ENCODE assay signal across 14 cellular contexts in the genomic region with DNA sequence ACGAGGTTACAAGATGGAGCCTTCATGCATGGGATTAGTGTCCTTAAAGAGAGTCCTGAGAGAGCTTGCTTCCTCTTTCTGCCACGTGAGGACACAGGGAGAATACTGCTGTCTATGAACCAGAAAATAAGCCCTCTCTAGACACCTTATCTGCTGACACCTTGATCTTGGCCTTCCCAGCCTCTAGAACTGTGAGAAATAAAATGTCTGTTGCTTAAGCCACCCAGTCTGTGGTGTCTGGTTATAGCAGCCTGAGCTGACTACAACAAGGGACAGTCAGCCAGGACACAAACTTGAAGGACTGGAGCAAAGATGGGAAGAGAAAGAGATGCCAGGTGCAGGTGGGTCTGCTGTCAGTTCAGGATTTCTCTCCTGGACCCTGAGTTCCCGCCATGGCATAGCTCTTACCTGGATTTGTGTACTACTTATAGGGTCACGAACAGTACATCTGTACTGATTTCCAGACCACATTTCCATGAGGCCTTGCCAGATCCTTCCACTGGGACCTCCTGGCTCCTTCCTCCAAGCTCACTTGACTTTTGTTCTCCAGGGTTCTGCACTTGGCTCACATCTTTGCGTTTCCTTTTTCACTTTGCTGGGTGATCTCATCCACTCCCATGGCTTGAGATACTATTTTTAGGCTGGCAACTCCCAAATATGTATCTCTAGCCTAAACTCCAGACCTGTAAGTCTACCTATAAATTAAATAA. TPM values are rescaled to one million over a fixed set of nuclear protein-coding genes. Genes with fewer than 3 reads are reported as not detected.
A peak's percentile ranks its signal among the peaks of the same experiment; 100 is the strongest.
DNase-seq lines count a peak whose midpoint lies in the region; ATAC-seq and TF ChIP-seq lines count a peak whose summit lies in the region.
"Had no signal": no experiment of that assay in that cellular context is flagged by ENCODE, and none has a peak within 500 bp of the region (broad histone marks: within the 10 kb centered on the region; RNA-seq: fewer than 3 reads in every experiment).

No MANE protein-coding gene starts in this region.

- peaks cover 16% of the 10 kb centered on the region for H3K9me1 ChIP-seq in IMR-90 (ENCODE audit: insufficient read depth, low read length)

- no peak overlapping the region for H2AFZ ChIP-seq in IMR-90 (replicated peaks; ENCODE audit: low read length, poor library complexity)

- no peak overlapping the region for H2BK5ac ChIP-seq in IMR-90 (ENCODE audit: low read depth, low read length, poor library complexity, severe bottlenecking)

- H3K9ac ChIP-seq in IMR-90 (ENCODE audit: low read depth, low read length) = no peak overlapping the region

- intact Hi-C loops in IMR-90 (cut with micrococcal nuclease) = no loop called here
- intact Hi-C loops in body of pancreas (cut with DNase I) = no loop called here
- intact Hi-C loops in right cardiac atrium (cut with DNase I) = no loop called here
- intact Hi-C loops in testis (cut with DNase I; ENCODE audit: low total_unique reads) = no loop called here

- TF ChIP-seq RAD21 in IMR-90 (IDR thresholded peaks at IDR 0.05; ENCODE audit: low read length) = no peak

- peak overlapping the region; percentile 1; the same call in 1 of the 2 replicates for H2AK5ac ChIP-seq in IMR-90 (ENCODE audit: low read depth, low read length)

- CTCF ChIA-PET in IMR-90 (lab: Yijun Ruan, JAX) = no interaction called here
- CTCF ChIA-PET in activated CD8-positive, alpha-beta memory T cell treated with anti-CD3 and anti-CD28 coated beads, Interleukin-2, amount 10 ng/mL, durations not matched to agents 7 days and 5 days (lab: Charles Lee) = interaction anchor here (1.3 kb wide), 1 partner anchor 9 kb away, joined by 4 read pairs; no protein-coding TSS in a partner anchor

- no peak overlapping the region for H3K4ac ChIP-seq in IMR-90 (ENCODE audit: low read depth, low read length)

- H3K4me3 ChIP-seq in IMR-90 (ENCODE audit: insufficient read depth, low read depth, low read length) = no peak overlapping the region
- H3K4me3 ChIP-seq in body of pancreas = no peak overlapping the region
- H3K4me3 ChIP-seq in right cardiac atrium (ENCODE audit: low read length) = no peak overlapping the region
- no peak overlapping the region for H3K4me3 ChIP-seq in testis
- H3K4me3 ChIP-seq: SJCRH30, thyroid gland had no signal

- no peak overlapping the region for H2AK9ac ChIP-seq in IMR-90 (replicated peaks; ENCODE audit: low read depth, low read length, poor library complexity)

- no peak overlapping the region for H4K8ac ChIP-seq in IMR-90 (ENCODE audit: low read depth in 2 of 2, low read length in 2 of 2)

- H3K27ac Mint-ChIP-seq in activated CD8-positive, alpha-beta memory T cell treated with anti-CD3 and anti-CD28 coated beads, Interleukin-2, amount 10 ng/mL, durations not matched to agents 7 days and 5 days = no peak overlapping the region

- in situ Hi-C loops in IMR-90 (cut with MboI; ENCODE audit: low sequenced_read_pairs) = no loop called here

- H3K27ac ChIP-seq in IMR-90 (ENCODE audit: insufficient read depth, low read length) = no peak overlapping the region
- H3K27ac ChIP-seq in body of pancreas = peak overlapping the region in 2 of 4 donors; percentile 15 to 27
- peak overlapping the region; percentile 66 for H3K27ac ChIP-seq in right cardiac atrium (ENCODE audit: low read length)
- H3K27ac ChIP-seq in testis = peak overlapping the region in 1 of 2 donors; percentile 36
- H3K27ac ChIP-seq: SJCRH30 had no signal

- H2BK120ac ChIP-seq in IMR-90 (ENCODE audit: low read depth, low read length) = no peak overlapping the region

- no TSS peak for BruUV-seq in IMR-90 (replicated peaks; lab: Mats Ljungman, UMichigan)

- no peak for TF ChIP-seq CTCF in IMR-90 (conservative IDR thresholded peaks at IDR 0.05; ENCODE audit: low read depth, low read length)
- no peak for TF ChIP-seq CTCF in body of pancreas (IDR thresholded peaks at IDR 0.05)
- no peak for TF ChIP-seq CTCF in testis (IDR thresholded peaks at IDR 0.05)

- TF ChIP-seq POLR2A in IMR-90 (IDR thresholded peaks at IDR 0.05; ENCODE audit: low read depth, low read length) (no peak), body of pancreas (IDR thresholded peaks at IDR 0.05) (no peak), testis (IDR thresholded peaks at IDR 0.05) (no peak)

- H3K4me1 Mint-ChIP-seq in activated CD8-positive, alpha-beta memory T cell treated with anti-CD3 and anti-CD28 coated beads, Interleukin-2, amount 10 ng/mL, durations not matched to agents 7 days and 5 days = no peaks in the 10 kb centered on the region

- no peaks in the 10 kb centered on the region for H3K36me3 Mint-ChIP-seq in activated CD8-positive, alpha-beta memory T cell treated with anti-CD3 and anti-CD28 coated beads, Interleukin-2, amount 10 ng/mL, durations not matched to agents 7 days and 5 days
- H3K36me3 Mint-ChIP-seq: CD14-positive monocyte had no signal

- H3K9me3 Mint-ChIP-seq in activated CD8-positive, alpha-beta memory T cell treated with anti-CD3 and anti-CD28 coated beads, Interleukin-2, amount 10 ng/mL, durations not matched to agents 7 days and 5 days (ENCODE audit: low read depth) = no peaks in the 10 kb centered on the region

- no peak overlapping the region; the same call in 1 of the 2 replicates for H3K14ac ChIP-seq in IMR-90 (replicated peaks; ENCODE audit: low read depth, low read length)

- no peak for ATAC-seq in IMR-90 (ENCODE audit: low read depth)
- ATAC-seq in body of pancreas = peak; percentile 46
- ATAC-seq in right cardiac atrium = peak; percentile 78 to 84
- no peak for ATAC-seq in activated CD8-positive, alpha-beta memory T cell treated with anti-CD3 and anti-CD28 coated beads, Interleukin-2, amount 10 ng/mL, durations not matched to agents 7 days and 5 days
- no peak for ATAC-seq in GM21786 (IDR thresholded peaks at IDR 0.05; ENCODE audit: unreplicated experiment)

- H4K91ac ChIP-seq in IMR-90 (ENCODE audit: insufficient read depth, low read depth, low read length) = no peak overlapping the region

- POLR2A ChIA-PET in IMR-90 (lab: Charles Lee; ENCODE audit: unreplicated experiment) = no interaction called here

- H3K56ac ChIP-seq in IMR-90 (ENCODE audit: extremely low read depth, insufficient read depth, low read length) = no peak overlapping the region

- H3K4me3 Mint-ChIP-seq in activated CD8-positive, alpha-beta memory T cell treated with anti-CD3 and anti-CD28 coated beads, Interleukin-2, amount 10 ng/mL, durations not matched to agents 7 days and 5 days = no peak overlapping the region
- H3K4me3 Mint-ChIP-seq: CD14-positive monocyte had no signal

- no peaks in the 10 kb centered on the region for H3K79me1 ChIP-seq in IMR-90 (ENCODE audit: low read depth in 1 of 2, low read length in 2 of 2)

- no peak overlapping the region for H4K5ac ChIP-seq in IMR-90 (ENCODE audit: low read depth, low read length)

- 0 out of 2 replicates have a peak overlapping the region, but pooled peaks have one; percentile 6 for H3K18ac ChIP-seq in IMR-90 (ENCODE audit: low read depth, low read length)

- H2BK20ac ChIP-seq in IMR-90 (ENCODE audit: low read depth, low read length) = peak overlapping the region; percentile 8; the same call in 1 of the 2 replicates

- dilution Hi-C loops in IMR-90 (cut with HindIII; ENCODE audit: low sequenced_read_pairs, unreplicated experiment) = no loop called here

- peaks cover 5% of the 10 kb centered on the region; the same call in 1 of the 2 replicates for H4K20me1 ChIP-seq in IMR-90 (ENCODE audit: insufficient read depth, low read length)

- H3K23ac ChIP-seq in IMR-90 (ENCODE audit: low read depth, low read length) = peak overlapping the region; percentile 8; the same call in 1 of the 2 replicates

- DNase-seq in IMR-90 = no peak
- DNase-seq in body of pancreas = no peak
- DNase-seq in right cardiac atrium = peak; percentile 36 to 59 (median 59)
- DNase-seq in testis = peak; percentile 52
- no peak for DNase-seq in activated CD8-positive, alpha-beta memory T cell treated with anti-CD3 and anti-CD28 coated beads, Interleukin-2, amount 10 ng/mL, durations not matched to agents 7 days and 5 days
- DNase-seq in iPS-NIHi7 (ENCODE audit: extremely low spot score) = no peak
- DNase-seq: activated CD8-positive, alpha-beta memory T cell treated with anti-CD3 and anti-CD28 coated beads for 24 hours; activated effector memory CD4-positive, alpha-beta T cell treated with anti-CD3 and anti-CD28 coated beads, Interleukin-2, amount 50 U/mL, for 16 hours; effector CD8-positive, alpha-beta T cell; NCI-H1092; SJCRH30; thyroid gland had no signal

- no peak overlapping the region for H3K4me2 ChIP-seq in IMR-90 (ENCODE audit: low read depth, low read length)

- H3K36me3 ChIP-seq in IMR-90 (ENCODE audit: control insufficient read depth, insufficient read depth, low read length) (no peaks in the 10 kb centered on the region), body of pancreas (replicated peaks in 1 of 2; ENCODE audit: insufficient read depth in 1 of 2, low read depth in 2 of 2) (no peaks in the 10 kb centered on the region), testis (ENCODE audit: low read depth, missing control alignments) (no peaks in the 10 kb centered on the region)
- H3K36me3 ChIP-seq: SJCRH30, thyroid gland had no signal

- H2BK15ac ChIP-seq in IMR-90 (ENCODE audit: low read depth, low read length) = peak overlapping the region; percentile 2; the same call in 1 of the 3 replicates

- H3K4me1 ChIP-seq in IMR-90 (ENCODE audit: control insufficient read depth, insufficient read depth, low read length) = peaks cover 18% of the 10 kb centered on the region
- peaks cover 42% of the 10 kb centered on the region for H3K4me1 ChIP-seq in body of pancreas
- H3K4me1 ChIP-seq in right cardiac atrium (ENCODE audit: control insufficient read depth, insufficient read depth, low read length) = peaks cover 9% of the 10 kb centered on the region
- H3K4me1 ChIP-seq in testis = peaks cover 16% of the 10 kb centered on the region

- H3K9me3 ChIP-seq in IMR-90 (ENCODE audit: control insufficient read depth, insufficient read depth, low read length) = no peaks in the 10 kb centered on the region
- H3K9me3 ChIP-seq in body of pancreas = no peaks in the 10 kb centered on the region
- H3K9me3 ChIP-seq in right cardiac atrium (ENCODE audit: control insufficient read depth, low read length) = no peaks in the 10 kb centered on the region
- no peaks in the 10 kb centered on the region for H3K9me3 ChIP-seq in testis
- H3K9me3 ChIP-seq: SJCRH30, thyroid gland had no signal

- H3K27me3 ChIP-seq in IMR-90 (ENCODE audit: control insufficient read depth, insufficient read depth, low read length) = no peaks in the 10 kb centered on the region; the same call in 1 of the 2 replicates
- H3K27me3 ChIP-seq in body of pancreas = no peaks in the 10 kb centered on the region
- no peaks in the 10 kb centered on the region for H3K27me3 ChIP-seq in right cardiac atrium (ENCODE audit: control insufficient read depth, insufficient read depth)
- no peaks in the 10 kb centered on the region for H3K27me3 ChIP-seq in testis
- H3K27me3 ChIP-seq: SJCRH30, thyroid gland had no signal

- WGBS in IMR-90 (ENCODE audit: extremely low coverage in 2 of 2, insufficient read length in 1 of 2), 2 experiments = 71% methylated on average over 3 of the region's 5 CpGs; no CpG with 5 or more reads in 1 of the 2 experiments
- WGBS in body of pancreas, 2 donors = 65 to 66% methylated on average over 5 of the region's 5 CpGs
- 38% methylated on average over 5 of the region's 5 CpGs for WGBS in right cardiac atrium
- 59 to 66% methylated on average over 5 of the region's 5 CpGs for WGBS in testis, 2 donors

- H3K27me3 Mint-ChIP-seq in activated CD8-positive, alpha-beta memory T cell treated with anti-CD3 and anti-CD28 coated beads, Interleukin-2, amount 10 ng/mL, durations not matched to agents 7 days and 5 days = peaks cover 7% of the 10 kb centered on the region

RNA-seq across cellular contexts. Expression of a gene that starts 44.8 kb away (rescaled TPM):
- total RNA-seq in IMR-90 (2012; rRNA removed) = 10.4 and 13.9 TPM in 2 replicates
- polyA plus RNA-seq in IMR-90 (2012; rRNA removed) = 1.6 and 1.9 TPM in 2 replicates
- 0.35 and 0.54 TPM in 2 replicates for polyA plus RNA-seq in IMR-90 (2012; cell fraction: cytosol; rRNA removed)
- polyA plus RNA-seq in IMR-90 (2012; cell fraction: nucleus; rRNA removed; ENCODE audit: low replicate concordance) = 0.50 and 4.3 TPM in 2 replicates
- 10 to 100 TPM; 45.4 to 80.1 TPM for total RNA-seq in body of pancreas
- total RNA-seq in right cardiac atrium = 10 to 100 TPM; 45.3 to 66.9 (median 63.4) TPM
- 16.8 TPM for polyA plus RNA-seq in right cardiac atrium
- 10 to 100 TPM; 49.9 to 63.9 TPM for total RNA-seq in testis
- 19.7 TPM for polyA plus RNA-seq in testis (ENCODE audit: insufficient read depth, low read depth, low replicate concordance)
- total RNA-seq in activated CD8-positive, alpha-beta memory T cell treated with anti-CD3 and anti-CD28 coated beads, Interleukin-2, amount 10 ng/mL, durations not matched to agents 7 days and 5 days = not detected
- polyA plus RNA-seq: CD14-positive monocyte had no signal

Comparison
In these comparisons a context has a peak if more than half of its experiments do, and no peak if none do; other contexts are left out.
1. ATAC-seq: peak in body of pancreas (single experiment) and right cardiac atrium (2 of 2); none in IMR-90 (single experiment), activated CD8-positive, alpha-beta memory T cell treated with anti-CD3 and anti-CD28 coated beads, Interleukin-2, amount 10 ng/mL, durations not matched to agents 7 days and 5 days (single experiment) and GM21786 (single experiment).
2. DNase-seq: peak in right cardiac atrium (3 of 3) and testis (single experiment); none in IMR-90 (single experiment), body of pancreas (0 of 4), activated CD8-positive, alpha-beta memory T cell treated with anti-CD3 and anti-CD28 coated beads, Interleukin-2, amount 10 ng/mL, durations not matched to agents 7 days and 5 days (single experiment) and iPS-NIHi7 (single experiment).
3. RNA of a gene that starts 44.8 kb away (total RNA-seq): 45.4 to 80.1 TPM in body of pancreas, 49.9 to 63.9 TPM in testis, 45.3 to 66.9 TPM in right cardiac atrium and 10.4 to 13.9 TPM in IMR-90; not detected in activated CD8-positive, alpha-beta memory T cell treated with anti-CD3 and anti-CD28 coated beads, Interleukin-2, amount 10 ng/mL, durations not matched to agents 7 days and 5 days; every median in the first group is over 10 times any median in the second.